Comparison of ENCODE assay signal across 8 cellular contexts in the genomic region with DNA sequence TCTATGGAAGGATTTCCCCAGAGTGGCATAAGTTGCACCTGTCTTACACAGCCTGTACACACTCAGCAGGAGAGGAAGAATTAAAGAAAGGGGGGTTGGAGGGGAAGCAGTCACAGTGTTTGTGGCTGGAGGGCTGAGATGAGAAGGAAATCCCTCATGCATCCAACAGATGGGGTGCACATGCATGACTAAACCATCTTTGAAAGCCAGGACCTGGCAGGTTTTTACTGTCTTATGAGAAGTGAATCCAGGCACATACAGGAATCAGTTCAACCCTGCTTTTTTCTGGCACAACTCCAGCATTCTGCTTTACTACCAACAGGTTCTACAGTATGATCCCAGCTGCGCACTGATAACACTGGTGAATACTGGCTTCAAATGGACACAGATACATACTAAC.
DNase-seq lines count a peak whose midpoint lies in the region; ATAC-seq and TF ChIP-seq lines count a peak whose summit lies in the region.

No MANE protein-coding gene starts in this region.

- H2AFZ ChIP-seq in mammary epithelial cell (ENCODE audit: low read depth, low read length): no peak overlapping the region

- 100% methylated on average over 1 of the region's 1 CpG for WGBS in mammary epithelial cell (ENCODE audit: low coverage, missing lambda C conversion rate)

- H3K9ac ChIP-seq in mammary epithelial cell (ENCODE audit: insufficient read depth, low read length): no peak overlapping the region

- dilution Hi-C loops in mammary epithelial cell (cut with HindIII; ENCODE audit: low sequenced_read_pairs): no loop called here

- H3K36me3 ChIP-seq in mammary epithelial cell (ENCODE audit: insufficient read depth, low read length) (no peaks in the 10 kb centered on the region), ascending aorta (no peaks in the 10 kb centered on the region), tibial artery (peaks cover 0 to 4% (median 0%) of the 10 kb centered on the region in 3 donors)

- ATAC-seq in HG03108 (IDR thresholded peaks at IDR 0.05; ENCODE audit: unreplicated experiment): no peak

- no TSS peak for BruUV-seq in mammary epithelial cell (replicated peaks; lab: Mats Ljungman, UMichigan)

- H3K27me3 ChIP-seq in mammary epithelial cell (ENCODE audit: insufficient read depth, low read length): no peaks in the 10 kb centered on the region
- no peaks in the 10 kb centered on the region for H3K27me3 ChIP-seq in ascending aorta
- no peaks in the 10 kb centered on the region for H3K27me3 ChIP-seq in tibial artery

- in situ Hi-C loops in ACHN (cut with HindIII; ENCODE audit: low pct_ligation_motif_present, low pct_unique_long_range_greater_than_20kb, low sequenced_read_pairs): no loop called here
- in situ Hi-C loops in KBM-7 (cut with MboI; ENCODE audit: low pct_unique_long_range_greater_than_20kb, low sequenced_read_pairs): no loop called here
- in situ Hi-C loops in mammary epithelial cell (cut with MboI; ENCODE audit: low sequenced_read_pairs in 2 of 2): no loop called here
- in situ Hi-C loops in GM13977 (cut with MboI; ENCODE audit: low pct_unique_long_range_greater_than_20kb, low sequenced_read_pairs, unreplicated experiment): no loop called here

- H3K4me1 ChIP-seq in mammary epithelial cell (ENCODE audit: insufficient read depth, low read length) (no peaks in the 10 kb centered on the region), ascending aorta (no peaks in the 10 kb centered on the region), tibial artery (no peaks in the 10 kb centered on the region)

- H3K4me3 ChIP-seq in mammary epithelial cell (replicated peaks in 1 of 3; ENCODE audit: insufficient read depth in 1 of 3, low read depth in 2 of 3, low read length in 3 of 3) (no peak overlapping the region), ascending aorta (no peak overlapping the region), tibial artery (no peak overlapping the region)

- TF ChIP-seq CTCF in mammary epithelial cell (conservative IDR thresholded peaks at IDR 0.05 in 1 of 2, IDR thresholded peaks at IDR 0.05 in 1 of 2; ENCODE audit: extremely low read depth in 1 of 2, insufficient read depth in 1 of 2, low read depth in 1 of 2, low read length in 2 of 2) (peak in 1 of 2 donors; percentile 4), GM13977 (IDR thresholded peaks at IDR 0.05; ENCODE audit: extremely low read depth, insufficient read depth, missing control alignments) (no peak), ascending aorta (IDR thresholded peaks at IDR 0.05) (no peak), tibial artery (IDR thresholded peaks at IDR 0.05) (no peak)

- DNase-seq in ACHN (peak; percentile 46), KBM-7 (peak; percentile 14), NCI-H446 (lab: John Stamatoyannopoulos, UW) (peak; percentile 87 to 98), mammary epithelial cell (peak; percentile 4), GM13977 (ENCODE audit: low spot score) (no peak), ascending aorta (ENCODE audit: low spot score in 2 of 2) (no peak), tibial artery (no peak)

- CTCF ChIA-PET in mammary epithelial cell (lab: Charles Lee; ENCODE audit: low non-redundant PET): no interaction called here

- H3K27ac ChIP-seq in mammary epithelial cell (ENCODE audit: insufficient read depth, low read depth, low read length): no peak overlapping the region
- no peak overlapping the region for H3K27ac ChIP-seq in ascending aorta
- H3K27ac ChIP-seq in tibial artery: no peak overlapping the region

- no peaks in the 10 kb centered on the region for H3K79me2 ChIP-seq in mammary epithelial cell (ENCODE audit: insufficient read depth, low read length)

- no peak overlapping the region for H3K4me2 ChIP-seq in mammary epithelial cell (ENCODE audit: insufficient read depth, low read depth, low read length)

- intact Hi-C loops in mammary epithelial cell (cut with micrococcal nuclease): no loop called here
- intact Hi-C loops in ascending aorta (cut with DNase I): no loop called here
- intact Hi-C loops in tibial artery (cut with DNase I; ENCODE audit: low total_unique reads): no loop called here

- no peaks in the 10 kb centered on the region for H4K20me1 ChIP-seq in mammary epithelial cell (ENCODE audit: insufficient read depth, low read length)

- no peaks in the 10 kb centered on the region for H3K9me3 ChIP-seq in mammary epithelial cell (replicated peaks; ENCODE audit: insufficient read depth, low read length)
- H3K9me3 ChIP-seq in ascending aorta: no peaks in the 10 kb centered on the region
- no peaks in the 10 kb centered on the region for H3K9me3 ChIP-seq in tibial artery

Comparison
In these comparisons a context has a peak if more than half of its experiments do, and no peak if none do; other contexts are left out.
1. DNase-seq: peak in ACHN (single experiment), KBM-7 (single experiment), NCI-H446 (2 of 2) and mammary epithelial cell (single experiment); none in GM13977 (single experiment), ascending aorta (0 of 2) and tibial artery (0 of 2).